Comparison of ENCODE assay signal across 15 cellular contexts in genomic region chr17:36856169-36856568, GRCh38.
"Had no signal": no experiment of that assay in that cellular context is flagged by ENCODE, and none has a peak within 500 bp of the region (broad histone marks: within the 10 kb centered on the region; RNA-seq: fewer than 3 reads in every experiment).

No MANE protein-coding gene starts in this region.

- FAIRE-seq: endometrium, TTC549 had no signal

- DNase-seq: activated effector memory CD4-positive, alpha-beta T cell treated with Interleukin-2 at 50 U/mL for 16 hours; activated T-cell treated with anti-CD3 and anti-CD28 coated beads, Interleukin-2, amount 50 U/mL, for 1 hour; dorsolateral prefrontal cortex; foreskin melanocyte; head of caudate nucleus; mesendoderm; nephron progenitor cell; stimulated activated CD4-positive, alpha-beta T cell treated with anti-CD3 and anti-CD28 coated beads, Interleukin-12 subunit alpha, Interleukin-12 subunit beta, amount 100 ng/mL, for 4 hours; stimulated activated naive CD4-positive, alpha-beta T cell treated with Interleukin-2 at 50 U/mL for 16 hours; T-helper 17 cell had no signal

- ATAC-seq: activated naive CD4-positive, alpha-beta T cell treated with anti-CD3 and anti-CD28 coated beads, Interleukin-2, amount 50 U/mL, for 72 hours; left lobe of liver; T-helper 17 cell had no signal

- H3K36me3 ChIP-seq: suprapubic skin had no signal

- H3K4me3 ChIP-seq: suprapubic skin had no signal
